ENCODE assay signal across 8 cellular contexts in the genomic region with DNA sequence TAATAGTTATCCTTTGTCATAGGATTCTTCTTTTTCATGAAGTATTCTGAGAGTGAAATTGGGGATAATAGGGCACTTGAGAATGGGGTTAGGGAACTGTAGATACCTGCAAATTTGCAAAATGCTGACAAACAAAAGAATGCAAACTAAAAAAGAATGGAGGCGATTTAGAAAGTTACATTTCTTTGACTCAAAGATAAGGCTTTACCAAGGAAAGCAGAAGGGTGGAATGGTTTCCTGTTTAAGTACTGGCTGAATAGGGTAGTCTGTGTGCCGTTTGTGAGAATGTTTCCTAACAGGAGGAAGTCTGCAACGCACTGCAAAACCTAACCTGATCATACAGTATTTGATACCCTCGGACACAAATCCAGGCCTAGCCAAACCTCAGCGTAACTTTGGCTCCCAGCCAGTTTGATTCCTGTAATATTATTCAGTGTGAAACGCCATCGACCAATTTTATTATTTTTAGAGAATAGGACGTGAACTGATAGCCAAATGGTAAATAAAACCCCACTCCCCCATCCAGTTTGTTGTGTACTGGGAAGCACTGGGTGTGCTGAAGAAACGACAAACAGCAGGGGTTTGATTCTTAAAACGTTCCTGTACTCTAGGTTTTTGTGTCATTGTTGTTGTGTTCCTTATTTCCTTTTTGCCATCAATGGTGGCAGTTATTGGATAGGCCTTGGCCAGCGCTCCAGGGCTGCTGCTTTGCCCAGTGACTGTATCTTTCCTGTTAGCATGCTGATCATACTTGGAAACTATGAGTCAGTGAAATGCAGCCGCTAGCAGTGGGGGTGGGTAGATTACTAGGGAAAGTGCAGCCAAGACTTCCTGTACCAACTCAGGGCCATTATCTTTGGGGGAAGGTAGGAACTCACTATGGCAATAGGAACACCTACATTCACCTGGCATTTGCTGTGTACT.
A peak's percentile ranks its signal among the peaks of the same experiment; 100 is the strongest.
DNase-seq lines count a peak whose midpoint lies in the region; ATAC-seq and TF ChIP-seq lines count a peak whose summit lies in the region.

No MANE protein-coding gene starts in this region.

- H4K20me1 ChIP-seq in IMR-90 (ENCODE audit: insufficient read depth, low read length) = no peaks in the 10 kb centered on the region

- CTCF ChIA-PET in IMR-90 (lab: Yijun Ruan, JAX) = no interaction called here

- peak overlapping the region; percentile 98 for H2BK20ac ChIP-seq in IMR-90 (ENCODE audit: low read depth, low read length)

- H3K36me3 ChIP-seq in IMR-90 (ENCODE audit: control insufficient read depth, insufficient read depth, low read length) (no peaks in the 10 kb centered on the region), SK-N-MC (ENCODE audit: insufficient read depth, low read length) (no peaks in the 10 kb centered on the region), vagina (no peaks in the 10 kb centered on the region)

- H3K23ac ChIP-seq in IMR-90 (ENCODE audit: low read depth, low read length) = peak overlapping the region; percentile 85; the same call in 1 of the 2 replicates

- H2AFZ ChIP-seq in IMR-90 (replicated peaks; ENCODE audit: low read length, poor library complexity) = peak overlapping the region; percentile 80

- H3K9me3 Mint-ChIP-seq in activated naive CD8-positive, alpha-beta T cell treated with anti-CD3 and anti-CD28 coated beads for 36 hours = no peaks in the 10 kb centered on the region

- H4K91ac ChIP-seq in IMR-90 (ENCODE audit: insufficient read depth, low read depth, low read length) = peak overlapping the region; percentile 96

- H2BK120ac ChIP-seq in IMR-90 (ENCODE audit: low read depth, low read length) = peak overlapping the region; percentile 97

- no peaks in the 10 kb centered on the region; a peak in 1 of 4 replicates for H3K79me1 ChIP-seq in IMR-90 (ENCODE audit: low read depth in 1 of 2, low read length in 2 of 2)

- TF ChIP-seq CTCF in IMR-90 (conservative IDR thresholded peaks at IDR 0.05; ENCODE audit: low read depth, low read length) = no peak
- no peak for TF ChIP-seq CTCF in vagina (IDR thresholded peaks at IDR 0.05)

- intact Hi-C loops in IMR-90 (cut with micrococcal nuclease) = no loop called here
- intact Hi-C loops in Right ventricle myocardium superior (cut with DNase I) = no loop called here
- intact Hi-C loops in posterior cingulate gyrus (cut with DNase I) = no loop called here
- intact Hi-C loops in vagina (cut with DNase I) = no loop called here

- peaks cover 8% of the 10 kb centered on the region for H3K9me1 ChIP-seq in IMR-90 (ENCODE audit: insufficient read depth, low read length)

- in situ Hi-C loops in IMR-90 (cut with MboI; ENCODE audit: low sequenced_read_pairs) = no loop called here

- H2AK5ac ChIP-seq in IMR-90 (ENCODE audit: low read depth, low read length) = peak overlapping the region; percentile 27; the same call in 1 of the 2 replicates

- peak overlapping the region; percentile 91 for H3K27ac Mint-ChIP-seq in activated naive CD8-positive, alpha-beta T cell treated with anti-CD3 and anti-CD28 coated beads for 36 hours

- TF ChIP-seq POLR2A in IMR-90 (IDR thresholded peaks at IDR 0.05; ENCODE audit: low read depth, low read length) (no peak), vagina (IDR thresholded peaks at IDR 0.05) (no peak)

- H3K4me1 Mint-ChIP-seq in activated naive CD8-positive, alpha-beta T cell treated with anti-CD3 and anti-CD28 coated beads for 36 hours = peaks cover 58% of the 10 kb centered on the region

- no TSS peak for BruUV-seq in IMR-90 (replicated peaks; lab: Mats Ljungman, UMichigan)

- peak overlapping the region; percentile 91 for H3K14ac ChIP-seq in IMR-90 (replicated peaks; ENCODE audit: low read depth, low read length)

- no peak overlapping the region for H3K4me3 Mint-ChIP-seq in activated naive CD8-positive, alpha-beta T cell treated with anti-CD3 and anti-CD28 coated beads for 36 hours

- H3K4me2 ChIP-seq in IMR-90 (ENCODE audit: low read depth, low read length) = peak overlapping the region; percentile 45

- TF ChIP-seq RAD21 in IMR-90 (IDR thresholded peaks at IDR 0.05; ENCODE audit: low read length) = peak; percentile 23; the same call in 1 of the 2 replicates

- dilution Hi-C loops in IMR-90 (cut with HindIII; ENCODE audit: low sequenced_read_pairs, unreplicated experiment) = no loop called here

- POLR2A ChIA-PET in IMR-90 (lab: Charles Lee; ENCODE audit: unreplicated experiment) = no interaction called here

- H3K9me3 ChIP-seq in IMR-90 (ENCODE audit: control insufficient read depth, insufficient read depth, low read length) (no peaks in the 10 kb centered on the region), SK-N-MC (ENCODE audit: low read depth, low read length) (no peaks in the 10 kb centered on the region), vagina (no peaks in the 10 kb centered on the region)

- peak overlapping the region; percentile 62 for H3K9ac ChIP-seq in IMR-90 (ENCODE audit: low read depth, low read length)
- H3K9ac ChIP-seq in SK-N-MC (ENCODE audit: insufficient read length) = peak overlapping the region; percentile 20

- H3K27me3 Mint-ChIP-seq in activated naive CD8-positive, alpha-beta T cell treated with anti-CD3 and anti-CD28 coated beads for 36 hours = no peaks in the 10 kb centered on the region

- H3K27ac ChIP-seq in IMR-90 (ENCODE audit: insufficient read depth, low read length) (peak overlapping the region; percentile 96), SK-N-MC (peak overlapping the region; percentile 82), vagina (peak overlapping the region; percentile 68)

- H3K4me3 ChIP-seq in IMR-90 (ENCODE audit: insufficient read depth, low read depth, low read length) (no peak overlapping the region), SK-N-MC (peak overlapping the region; percentile 23; the same call in 1 of the 2 replicates), vagina (no peak overlapping the region)

- H3K36me3 Mint-ChIP-seq in activated naive CD8-positive, alpha-beta T cell treated with anti-CD3 and anti-CD28 coated beads for 36 hours = peaks cover 2% of the 10 kb centered on the region

- peak overlapping the region; percentile 2 for H2AK9ac ChIP-seq in IMR-90 (replicated peaks; ENCODE audit: low read depth, low read length, poor library complexity)

- H2BK5ac ChIP-seq in IMR-90 (ENCODE audit: low read depth, low read length, poor library complexity, severe bottlenecking) = peak overlapping the region; percentile 93

- peak overlapping the region; percentile 94 for H3K4ac ChIP-seq in IMR-90 (ENCODE audit: low read depth, low read length)

- peak; percentile 64 for ATAC-seq in GM21526 (IDR thresholded peaks at IDR 0.05; ENCODE audit: low FRiP score, unreplicated experiment)
- ATAC-seq in IMR-90 (ENCODE audit: low read depth) = peak; percentile 97
- peak; percentile 97 for ATAC-seq in Right ventricle myocardium superior (ENCODE audit: poor library complexity)

- peak overlapping the region; percentile 94 to 96 for H4K8ac ChIP-seq in IMR-90 (ENCODE audit: low read depth in 2 of 2, low read length in 2 of 2)

- H3K4me1 ChIP-seq in IMR-90 (ENCODE audit: control insufficient read depth, insufficient read depth, low read length) (peaks cover 16% of the 10 kb centered on the region), vagina (peaks cover 18% of the 10 kb centered on the region)

- no peaks in the 10 kb centered on the region for H3K27me3 ChIP-seq in IMR-90 (ENCODE audit: control insufficient read depth, insufficient read depth, low read length)
- no peaks in the 10 kb centered on the region for H3K27me3 ChIP-seq in vagina

- peak overlapping the region; percentile 94 for H3K18ac ChIP-seq in IMR-90 (ENCODE audit: low read depth, low read length)

- 0% methylated on average over 1 of the region's 12 CpGs; no CpG with 5 or more reads in 1 of the 2 experiments for WGBS in IMR-90 (ENCODE audit: extremely low coverage in 2 of 2, insufficient read length in 1 of 2), 2 experiments

- peak overlapping the region; percentile 98 for H4K5ac ChIP-seq in IMR-90 (ENCODE audit: low read depth, low read length)

- H3K56ac ChIP-seq in IMR-90 (ENCODE audit: extremely low read depth, insufficient read depth, low read length) = peak overlapping the region; percentile 97

- H2BK15ac ChIP-seq in IMR-90 (ENCODE audit: low read depth, low read length) = peak overlapping the region; percentile 88

- DNase-seq in CMK (ENCODE audit: low read depth) (peak; percentile 84), IMR-90 (peak; percentile 96), SK-N-MC (ENCODE audit: low read depth, low spot score) (peak; percentile 78), Right ventricle myocardium superior (peak; percentile 89), posterior cingulate gyrus (peak; percentile 48 to 93 (median 63)), vagina (ENCODE audit: extremely low spot score in 2 of 2) (peak; percentile 92 to 95)
- DNase-seq in activated naive CD8-positive, alpha-beta T cell treated with anti-CD3 and anti-CD28 coated beads for 36 hours = peak; percentile 70

TF ChIP-seq in IMR-90, 13 proteins besides CTCF, POLR2A, EP300 and RAD21 (continues in another document):
- TF ChIP-seq CHD1 (IDR thresholded peaks at IDR 0.05; ENCODE audit: low read depth, low read length) = no peak
- TF ChIP-seq, protein P1, sequence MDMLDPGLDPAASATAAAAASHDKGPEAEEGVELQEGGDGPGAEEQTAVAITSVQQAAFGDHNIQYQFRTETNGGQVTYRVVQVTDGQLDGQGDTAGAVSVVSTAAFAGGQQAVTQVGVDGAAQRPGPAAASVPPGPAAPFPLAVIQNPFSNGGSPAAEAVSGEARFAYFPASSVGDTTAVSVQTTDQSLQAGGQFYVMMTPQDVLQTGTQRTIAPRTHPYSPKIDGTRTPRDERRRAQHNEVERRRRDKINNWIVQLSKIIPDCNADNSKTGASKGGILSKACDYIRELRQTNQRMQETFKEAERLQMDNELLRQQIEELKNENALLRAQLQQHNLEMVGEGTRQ (IDR thresholded peaks at IDR 0.05; ENCODE audit: low read depth, low read length) = no peak
- peak; percentile 76; the same call in 1 of the 2 replicates for TF ChIP-seq NFE2L2 (IDR thresholded peaks at IDR 0.05; ENCODE audit: low read depth, low read length)
- no peak for TF ChIP-seq MXI1 (IDR thresholded peaks at IDR 0.05; ENCODE audit: borderline replicate concordance, low read depth, low read length)
- TF ChIP-seq MAZ (IDR thresholded peaks at IDR 0.05; ENCODE audit: borderline replicate concordance, low read depth, low read length) = no peak
- no peak for TF ChIP-seq ELK1 (IDR thresholded peaks at IDR 0.05; ENCODE audit: borderline replicate concordance, low read depth, low read length)
- TF ChIP-seq RCOR1 (IDR thresholded peaks at IDR 0.05; ENCODE audit: insufficient replicate concordance, low read length) = peak; percentile 84
- TF ChIP-seq CEBPB (IDR thresholded peaks at IDR 0.05; ENCODE audit: low read depth, low read length) = peak; percentile 27; the same call in 1 of the 2 replicates
